Comparison of ENCODE assay signal across 21 cellular contexts in genomic region chrX:72396117-72396516, GRCh38.
"Had no signal": no experiment of that assay in that cellular context is flagged by ENCODE, and none has a peak within 500 bp of the region (broad histone marks: within the 10 kb centered on the region; RNA-seq: fewer than 3 reads in every experiment).

No MANE protein-coding gene starts in this region.

- H3K27me3 ChIP-seq: upper lobe of left lung had no signal

- ATAC-seq: activated CD4-positive, alpha-beta T cell treated with anti-CD3 and anti-CD28 coated beads for 36 hours; mucosa of descending colon had no signal

- H3K4me1 ChIP-seq: upper lobe of left lung had no signal

- DNase-seq: activated B cell treated with CpG ODN at 0.5 μM for 24 hours; activated CD4-positive, alpha-beta T cell treated with anti-CD3 and anti-CD28 coated beads for 36 hours; activated CD4-positive, alpha-beta T cell treated with anti-CD3 and anti-CD28 coated beads, Interleukin-2, amount 50 U/mL, for 4 hours; activated CD8-positive, alpha-beta memory T cell treated with anti-CD3 and anti-CD28 coated beads, Interleukin-2, amount 50 U/mL, for 48 hours; activated naive CD4-positive, alpha-beta T cell treated with Interleukin-2 at 50 U/mL for 16 hours; activated naive CD8-positive, alpha-beta T cell treated with anti-CD3 and anti-CD28 coated beads for 36 hours; activated T-cell treated with anti-CD3 and anti-CD28 coated beads, Interleukin-2, amount 50 U/mL, for 48 hours; amniotic stem cell; cortex of kidney; effector CD4-positive, alpha-beta T cell; head of caudate nucleus; mesendoderm; mucosa of descending colon; naive B cell; posterior cingulate gyrus; spleen; stimulated activated CD4-positive, alpha-beta T cell treated with anti-CD3 and anti-CD28 coated beads, Interleukin-4, amount 100 ng/mL, for 1 hour; stimulated activated naive CD4-positive, alpha-beta T cell; T1000; upper lobe of left lung had no signal

- H3K27ac ChIP-seq: thoracic aorta, upper lobe of left lung had no signal

- H3K36me3 ChIP-seq: spleen, thoracic aorta, upper lobe of left lung had no signal

- H3K9me3 ChIP-seq: mucosa of descending colon, spleen, thoracic aorta, upper lobe of left lung had no signal

- H3K4me3 ChIP-seq: mucosa of descending colon, spleen, thoracic aorta, upper lobe of left lung had no signal
